In genomic region chr4:80006935-80007744, GRCh38 we compare ENCODE assay signal across 11 cellular contexts.
DNase-seq lines count a peak whose midpoint lies in the region; ATAC-seq, FAIRE-seq and TF ChIP-seq lines count a peak whose summit lies in the region.
"Had no signal": no experiment of that assay in that cellular context is flagged by ENCODE, and none has a peak within 500 bp of the region (broad histone marks: within the 10 kb centered on the region; RNA-seq: fewer than 3 reads in every experiment).

No MANE protein-coding gene starts in this region.

- no peak for FAIRE-seq in endothelial cell of umbilical vein (lab: Jason Lieb, UNC)
- FAIRE-seq: A549 had no signal

- TF ChIP-seq POLR2A in endothelial cell of umbilical vein (IDR thresholded peaks at IDR 0.05; ENCODE audit: low read depth, low read length), result no peak

- ATAC-seq in activated CD4-positive, alpha-beta T cell treated with anti-CD3 and anti-CD28 coated beads for 36 hours, result no peak
- ATAC-seq: A549 had no signal

- H3K4me2 ChIP-seq in endothelial cell of umbilical vein (ENCODE audit: insufficient read depth, low read length), result peak overlapping the region; percentile 88
- H3K4me2 ChIP-seq: A549 had no signal

- H4K20me1 ChIP-seq in endothelial cell of umbilical vein (replicated peaks; ENCODE audit: control insufficient read depth, extremely low read depth, insufficient read depth, low read length), result no peaks in the 10 kb centered on the region

- H3K4me3 ChIP-seq in endothelial cell of umbilical vein (replicated peaks in 1 of 3; ENCODE audit: insufficient read depth in 1 of 3, low read depth in 1 of 3, low read length in 3 of 3), result peak overlapping the region in 1 of 3 experiments; percentile 18
- H3K4me3 ChIP-seq: A549 had no signal

- H3K9ac ChIP-seq in endothelial cell of umbilical vein (replicated peaks; ENCODE audit: extremely low read depth, insufficient read depth, low read length), result peak overlapping the region; percentile 8
- H3K9ac ChIP-seq: parathyroid adenoma had no signal

- dilution Hi-C loops in endothelial cell of umbilical vein (cut with MboI; ENCODE audit: extremely low pct_ligation_motif_present, low sequenced_read_pairs), result no loop called here

- H3K27me3 ChIP-seq in endothelial cell of umbilical vein (ENCODE audit: control insufficient read depth in 2 of 2, insufficient read depth in 2 of 2, low read length in 2 of 2), result no peaks in the 10 kb centered on the region

- intact Hi-C loops in activated CD4-positive, alpha-beta T cell treated with anti-CD3 and anti-CD28 coated beads for 36 hours (cut with DNase I, micrococcal nuclease), result loop anchor here (1.0 to 10.0 kb wide), 7 partner anchors 51 to 177 kb away; partner anchors contain the start of gene ANTXR2 (in 2 of the 2)
- intact Hi-C loops in endothelial cell of umbilical vein (cut with micrococcal nuclease), result loop anchor here (2.0 kb wide), 1 partner anchor 28 kb away; no protein-coding TSS in a partner anchor

- BruUV-seq in endothelial cell of umbilical vein (replicated peaks; lab: Mats Ljungman, UMichigan), result TSS peak; percentile 70

- peaks cover 3% of the 10 kb centered on the region for H3K9me3 ChIP-seq in endothelial cell of umbilical vein (replicated peaks; ENCODE audit: control insufficient read depth, insufficient read depth, low read length)
- H3K9me3 ChIP-seq: A549 had no signal

- CTCF ChIA-PET in activated CD4-positive, alpha-beta T cell treated with anti-CD3 and anti-CD28 coated beads for 36 hours (lab: Charles Lee), result no interaction called here
- CTCF ChIA-PET in endothelial cell of umbilical vein (lab: Charles Lee), result interaction anchor here (1.2 kb wide), 1 partner anchor 24 kb away, joined by 3 read pairs; no protein-coding TSS in a partner anchor

- peaks cover 10% of the 10 kb centered on the region for H3K79me2 ChIP-seq in endothelial cell of umbilical vein (ENCODE audit: control insufficient read depth, insufficient read depth, low read length)
- H3K79me2 ChIP-seq: parathyroid adenoma had no signal

- peak overlapping the region; percentile 70 for H3K27ac ChIP-seq in endothelial cell of umbilical vein (ENCODE audit: insufficient read depth, low read depth, low read length)
- H3K27ac ChIP-seq: A549, parathyroid adenoma had no signal

- no peaks in the 10 kb centered on the region for H3K9me1 ChIP-seq in endothelial cell of umbilical vein (replicated peaks; ENCODE audit: control insufficient read depth, extremely low read depth, insufficient read depth, low read length)

- no peak for TF ChIP-seq CTCF in endothelial cell of umbilical vein (IDR thresholded peaks at IDR 0.05; ENCODE audit: extremely low read depth in 1 of 2, insufficient read depth in 1 of 2, low read depth in 1 of 2, low read length in 2 of 2)
- TF ChIP-seq CTCF in progenitor cell of endocrine pancreas (IDR thresholded peaks at IDR 0.05; ENCODE audit: unreplicated experiment), result no peak

- peaks cover 33% of the 10 kb centered on the region for H3K36me3 Mint-ChIP-seq in activated CD4-positive, alpha-beta T cell treated with anti-CD3 and anti-CD28 coated beads for 36 hours (ENCODE audit: low read depth)
- H3K36me3 Mint-ChIP-seq in progenitor cell of endocrine pancreas (ENCODE audit: insufficient read depth), result peaks cover 21% of the 10 kb centered on the region

- DNase-seq in activated CD4-positive, alpha-beta T cell treated with anti-CD3 and anti-CD28 coated beads for 36 hours, result peak; percentile 16
- no peak for DNase-seq in activated CD4-positive, alpha-beta T cell treated with anti-CD3 and anti-CD28 coated beads for 1 hour
- DNase-seq in SIG-M5 treated with dmso at 0.1 percent for 504 hours (lab: John Stamatoyannopoulos, UW; ENCODE audit: unreplicated experiment) (peak; percentile 85), endothelial cell of umbilical vein (ENCODE audit: low read depth, low spot score) (peak; percentile 67), progenitor cell of endocrine pancreas (ENCODE audit: low spot score, unreplicated experiment) (no peak), DMS79 (lab: John Stamatoyannopoulos, UW) (no peak), NCI-H2171 treated with DMSO at 0.1 percent for 48 hours (lab: John Stamatoyannopoulos, UW) (no peak)
- no peak for DNase-seq in NK-92 treated with Interleukin-12 subunit alpha and Interleukin-12 subunit beta, amount 100 ng/mL, for 24 hours (lab: John Stamatoyannopoulos, UW)
- DNase-seq: NCI-H2029 treated with DMSO at 0.1 percent for 48 hours had no signal

- peaks cover 7% of the 10 kb centered on the region for H3K9me3 Mint-ChIP-seq in activated CD4-positive, alpha-beta T cell treated with anti-CD3 and anti-CD28 coated beads for 36 hours (ENCODE audit: low read depth)
- H3K9me3 Mint-ChIP-seq in progenitor cell of endocrine pancreas (ENCODE audit: low read depth), result peaks cover 7% of the 10 kb centered on the region

- no peak overlapping the region for H2AFZ ChIP-seq in endothelial cell of umbilical vein (ENCODE audit: low read depth, low read length)
- H2AFZ ChIP-seq: parathyroid adenoma had no signal

- peaks cover 47% of the 10 kb centered on the region for H3K4me1 ChIP-seq in endothelial cell of umbilical vein (ENCODE audit: control insufficient read depth, extremely low read depth, insufficient read depth, low read length)
- H3K4me1 ChIP-seq: A549, parathyroid adenoma had no signal

- POLR2A ChIA-PET in activated CD4-positive, alpha-beta T cell treated with anti-CD3 and anti-CD28 coated beads for 36 hours (lab: Charles Lee), result no interaction called here
- POLR2A ChIA-PET in endothelial cell of umbilical vein (lab: Charles Lee), result no interaction called here

- peaks cover 43% of the 10 kb centered on the region for H3K4me1 Mint-ChIP-seq in activated CD4-positive, alpha-beta T cell treated with anti-CD3 and anti-CD28 coated beads for 36 hours
- peaks cover 3% of the 10 kb centered on the region for H3K4me1 Mint-ChIP-seq in progenitor cell of endocrine pancreas (ENCODE audit: low read depth)

- H3K27ac Mint-ChIP-seq in activated CD4-positive, alpha-beta T cell treated with anti-CD3 and anti-CD28 coated beads for 36 hours, result peak overlapping the region; percentile 67
- peak overlapping the region; percentile 24 for H3K27ac Mint-ChIP-seq in progenitor cell of endocrine pancreas

- no peak overlapping the region for H3K4me3 Mint-ChIP-seq in activated CD4-positive, alpha-beta T cell treated with anti-CD3 and anti-CD28 coated beads for 36 hours
- H3K4me3 Mint-ChIP-seq in progenitor cell of endocrine pancreas (ENCODE audit: low read depth), result no peak overlapping the region

- H3K36me3 ChIP-seq in endothelial cell of umbilical vein (ENCODE audit: control insufficient read depth in 2 of 2, extremely low read depth in 1 of 2, insufficient read depth in 2 of 2, low read length in 2 of 2), result peaks cover 0 to 2% of the 10 kb centered on the region in 2 experiments

- H3K27me3 Mint-ChIP-seq in activated CD4-positive, alpha-beta T cell treated with anti-CD3 and anti-CD28 coated beads for 36 hours, result no peaks in the 10 kb centered on the region
- H3K27me3 Mint-ChIP-seq in progenitor cell of endocrine pancreas, result no peaks in the 10 kb centered on the region

TF ChIP-seq in endothelial cell of umbilical vein, 7 proteins besides CTCF, POLR2A, EP300 and RAD21:
- TF ChIP-seq FOS (IDR thresholded peaks at IDR 0.05; ENCODE audit: borderline replicate concordance, insufficient read depth, low read length) (peak; percentile 11), MAX (IDR thresholded peaks at IDR 0.05; ENCODE audit: insufficient read depth, insufficient read length) (no peak), GATA2 (IDR thresholded peaks at IDR 0.05; ENCODE audit: insufficient read depth, insufficient read length, low read depth, low read length) (peak; percentile 87), POLR2AphosphoS5 (IDR thresholded peaks at IDR 0.05; ENCODE audit: insufficient read depth, low read depth, low read length) (no peak)

Comparison
In these comparisons a context has a peak if more than half of its experiments do, and no peak if none do; other contexts are left out.
1. DNase-seq: peak in activated CD4-positive, alpha-beta T cell treated with anti-CD3 and anti-CD28 coated beads for 36 hours (single experiment), SIG-M5 treated with dmso at 0.1 percent for 504 hours (single experiment) and endothelial cell of umbilical vein (single experiment); none in activated CD4-positive, alpha-beta T cell treated with anti-CD3 and anti-CD28 coated beads for 1 hour (single experiment), progenitor cell of endocrine pancreas (single experiment), NK-92 treated with Interleukin-12 subunit alpha and Interleukin-12 subunit beta, amount 100 ng/mL, for 24 hours (single experiment), DMS79 (single experiment) and NCI-H2171 treated with DMSO at 0.1 percent for 48 hours (single experiment).